ENCODE assay signal across 10 cellular contexts in the genomic region with DNA sequence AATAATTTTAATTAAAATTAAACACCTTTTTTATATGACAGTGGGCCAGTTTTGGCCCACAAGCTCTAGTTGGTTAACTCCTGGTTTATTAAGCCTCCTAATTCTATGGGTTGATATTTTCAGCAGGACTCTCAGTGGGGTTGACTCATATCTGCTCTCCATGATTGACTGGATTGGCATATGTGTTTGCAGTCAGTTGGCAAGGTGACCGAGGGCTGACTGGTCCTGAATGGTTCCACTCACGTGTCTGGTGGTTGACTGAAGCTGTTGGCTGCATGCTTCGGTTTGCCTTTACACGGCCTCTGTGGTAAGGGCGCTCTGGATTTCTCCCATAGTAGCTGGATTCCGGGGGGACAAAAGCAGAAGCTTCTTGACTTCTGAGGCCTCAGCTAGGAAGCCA.
DNase-seq lines count a peak whose midpoint lies in the region; ATAC-seq lines count a peak whose summit lies in the region.
"Had no signal": no experiment of that assay in that cellular context is flagged by ENCODE, and none has a peak within 500 bp of the region (broad histone marks: within the 10 kb centered on the region; RNA-seq: fewer than 3 reads in every experiment).

No MANE protein-coding gene starts in this region.

- POLR2A ChIA-PET in T-cell (lab: Charles Lee), result no interaction called here

- peaks cover 2% of the 10 kb centered on the region for H3K4me1 Mint-ChIP-seq in activated naive CD8-positive, alpha-beta T cell treated with anti-CD3 and anti-CD28 coated beads, Interleukin-2, amount 50 U/mL, for 24 hours
- no peaks in the 10 kb centered on the region for H3K4me1 Mint-ChIP-seq in activated naive CD8-positive, alpha-beta T cell treated with anti-CD3 and anti-CD28 coated beads for 36 hours
- peaks cover 4% of the 10 kb centered on the region for H3K4me1 Mint-ChIP-seq in T-helper 2 cell treated with Interferon-gamma antibody and Interleukin-4, amounts not matched to agents 5 μg/mL and 100 μg/mL, for 36 hours (ENCODE audit: low read depth)
- peaks cover 0 to 2% of the 10 kb centered on the region in 2 donors for H3K4me1 Mint-ChIP-seq in stimulated activated naive B cell treated with anti-CD40 and anti-IgM and Interleukin-4, amounts not matched to agents 10 μg/mL and 1 μg/mL and 100 μg/mL, for 72 hours
- no peaks in the 10 kb centered on the region for H3K4me1 Mint-ChIP-seq in T-cell

- in situ Hi-C loops in G401 (cut with HindIII; ENCODE audit: low sequenced_read_pairs), result no loop called here

- peak; percentile 81 for ATAC-seq in activated naive CD8-positive, alpha-beta T cell treated with anti-CD3 and anti-CD28 coated beads, Interleukin-2, amount 50 U/mL, for 24 hours
- ATAC-seq in HG02870 (IDR thresholded peaks at IDR 0.05; ENCODE audit: unreplicated experiment) (peak; percentile 90), T-cell (replicated peaks in 1 of 4) (no peak)
- ATAC-seq in stimulated activated naive B cell treated with anti-CD40 and anti-IgM and Interleukin-4, amounts not matched to agents 10 μg/mL and 1 μg/mL and 100 μg/mL, for 72 hours (replicated peaks), result peak; percentile 52 to 89

- no peak overlapping the region for H3K4me3 Mint-ChIP-seq in activated naive CD8-positive, alpha-beta T cell treated with anti-CD3 and anti-CD28 coated beads, Interleukin-2, amount 50 U/mL, for 24 hours
- no peak overlapping the region for H3K4me3 Mint-ChIP-seq in activated naive CD8-positive, alpha-beta T cell treated with anti-CD3 and anti-CD28 coated beads for 36 hours
- H3K4me3 Mint-ChIP-seq in T-helper 2 cell treated with Interferon-gamma antibody and Interleukin-4, amounts not matched to agents 5 μg/mL and 100 μg/mL, for 36 hours, result no peak overlapping the region
- no peak overlapping the region for H3K4me3 Mint-ChIP-seq in stimulated activated naive B cell treated with anti-CD40 and anti-IgM and Interleukin-4, amounts not matched to agents 10 μg/mL and 1 μg/mL and 100 μg/mL, for 72 hours
- no peak overlapping the region for H3K4me3 Mint-ChIP-seq in T-cell
- H3K4me3 Mint-ChIP-seq: nephron had no signal

- H3K36me3 Mint-ChIP-seq in activated naive CD8-positive, alpha-beta T cell treated with anti-CD3 and anti-CD28 coated beads, Interleukin-2, amount 50 U/mL, for 24 hours (ENCODE audit: low read depth), result no peaks in the 10 kb centered on the region
- H3K36me3 Mint-ChIP-seq in activated naive CD8-positive, alpha-beta T cell treated with anti-CD3 and anti-CD28 coated beads for 36 hours, result no peaks in the 10 kb centered on the region
- no peaks in the 10 kb centered on the region for H3K36me3 Mint-ChIP-seq in T-helper 2 cell treated with Interferon-gamma antibody and Interleukin-4, amounts not matched to agents 5 μg/mL and 100 μg/mL, for 36 hours (ENCODE audit: low read depth)
- H3K36me3 Mint-ChIP-seq in stimulated activated naive B cell treated with anti-CD40 and anti-IgM and Interleukin-4, amounts not matched to agents 10 μg/mL and 1 μg/mL and 100 μg/mL, for 72 hours, result no peaks in the 10 kb centered on the region
- no peaks in the 10 kb centered on the region for H3K36me3 Mint-ChIP-seq in T-cell

- peak; percentile 15 for DNase-seq in activated naive CD8-positive, alpha-beta T cell treated with anti-CD3 and anti-CD28 coated beads, Interleukin-2, amount 50 U/mL, for 24 hours
- DNase-seq in activated naive CD8-positive, alpha-beta T cell treated with anti-CD3 and anti-CD28 coated beads for 36 hours, result no peak
- peak; percentile 39 for DNase-seq in T-helper 2 cell treated with Interferon-gamma antibody and Interleukin-4, amounts not matched to agents 5 μg/mL and 100 μg/mL, for 36 hours (ENCODE audit: low spot score)
- peak; percentile 12 for DNase-seq in stimulated activated naive B cell treated with anti-CD40 and anti-IgM and Interleukin-4, amounts not matched to agents 10 μg/mL and 1 μg/mL and 100 μg/mL, for 72 hours
- DNase-seq in T-cell (no peak), G401 (ENCODE audit: low spot score) (no peak), epidermal melanocyte (ENCODE audit: insufficient read length, low spot score) (no peak)
- DNase-seq: cerebellar nuclear complex had no signal

- no peak overlapping the region for H3K27ac Mint-ChIP-seq in activated naive CD8-positive, alpha-beta T cell treated with anti-CD3 and anti-CD28 coated beads, Interleukin-2, amount 50 U/mL, for 24 hours
- H3K27ac Mint-ChIP-seq in activated naive CD8-positive, alpha-beta T cell treated with anti-CD3 and anti-CD28 coated beads for 36 hours, result no peak overlapping the region
- H3K27ac Mint-ChIP-seq in T-helper 2 cell treated with Interferon-gamma antibody and Interleukin-4, amounts not matched to agents 5 μg/mL and 100 μg/mL, for 36 hours, result no peak overlapping the region
- H3K27ac Mint-ChIP-seq in stimulated activated naive B cell treated with anti-CD40 and anti-IgM and Interleukin-4, amounts not matched to agents 10 μg/mL and 1 μg/mL and 100 μg/mL, for 72 hours, result peak overlapping the region; percentile 2
- no peak overlapping the region for H3K27ac Mint-ChIP-seq in T-cell
- H3K27ac Mint-ChIP-seq: nephron had no signal

- CTCF ChIA-PET in T-cell (lab: Charles Lee), result no interaction called here

- no peaks in the 10 kb centered on the region for H3K27me3 Mint-ChIP-seq in activated naive CD8-positive, alpha-beta T cell treated with anti-CD3 and anti-CD28 coated beads, Interleukin-2, amount 50 U/mL, for 24 hours
- no peaks in the 10 kb centered on the region for H3K27me3 Mint-ChIP-seq in activated naive CD8-positive, alpha-beta T cell treated with anti-CD3 and anti-CD28 coated beads for 36 hours
- H3K27me3 Mint-ChIP-seq in T-helper 2 cell treated with Interferon-gamma antibody and Interleukin-4, amounts not matched to agents 5 μg/mL and 100 μg/mL, for 36 hours (ENCODE audit: low read depth), result peaks cover 11% of the 10 kb centered on the region
- no peaks in the 10 kb centered on the region for H3K27me3 Mint-ChIP-seq in stimulated activated naive B cell treated with anti-CD40 and anti-IgM and Interleukin-4, amounts not matched to agents 10 μg/mL and 1 μg/mL and 100 μg/mL, for 72 hours
- peaks cover 0 to 5% of the 10 kb centered on the region in 2 donors for H3K27me3 Mint-ChIP-seq in T-cell

- no peaks in the 10 kb centered on the region for H3K9me3 Mint-ChIP-seq in activated naive CD8-positive, alpha-beta T cell treated with anti-CD3 and anti-CD28 coated beads, Interleukin-2, amount 50 U/mL, for 24 hours
- H3K9me3 Mint-ChIP-seq in activated naive CD8-positive, alpha-beta T cell treated with anti-CD3 and anti-CD28 coated beads for 36 hours, result peaks cover 1% of the 10 kb centered on the region
- peaks cover 5% of the 10 kb centered on the region for H3K9me3 Mint-ChIP-seq in T-helper 2 cell treated with Interferon-gamma antibody and Interleukin-4, amounts not matched to agents 5 μg/mL and 100 μg/mL, for 36 hours
- no peaks in the 10 kb centered on the region for H3K9me3 Mint-ChIP-seq in stimulated activated naive B cell treated with anti-CD40 and anti-IgM and Interleukin-4, amounts not matched to agents 10 μg/mL and 1 μg/mL and 100 μg/mL, for 72 hours
- H3K9me3 Mint-ChIP-seq in T-cell, result peaks cover 0 to 5% (median 4%) of the 10 kb centered on the region in 3 donors

Comparison
In these comparisons a context has a peak if more than half of its experiments do, and no peak if none do; other contexts are left out.
1. DNase-seq: peak in activated naive CD8-positive, alpha-beta T cell treated with anti-CD3 and anti-CD28 coated beads, Interleukin-2, amount 50 U/mL, for 24 hours (single experiment), T-helper 2 cell treated with Interferon-gamma antibody and Interleukin-4, amounts not matched to agents 5 μg/mL and 100 μg/mL, for 36 hours (single experiment) and stimulated activated naive B cell treated with anti-CD40 and anti-IgM and Interleukin-4, amounts not matched to agents 10 μg/mL and 1 μg/mL and 100 μg/mL, for 72 hours (single experiment); none in activated naive CD8-positive, alpha-beta T cell treated with anti-CD3 and anti-CD28 coated beads for 36 hours (single experiment), T-cell (0 of 34), G401 (single experiment) and epidermal melanocyte (single experiment).
2. ATAC-seq: peak in activated naive CD8-positive, alpha-beta T cell treated with anti-CD3 and anti-CD28 coated beads, Interleukin-2, amount 50 U/mL, for 24 hours (single experiment), HG02870 (single experiment) and stimulated activated naive B cell treated with anti-CD40 and anti-IgM and Interleukin-4, amounts not matched to agents 10 μg/mL and 1 μg/mL and 100 μg/mL, for 72 hours (2 of 2); none in T-cell (0 of 4).